8 cellular contexts compared by ENCODE assay signal in genomic region chr19:45446295-45446694, GRCh38. TPM values are rescaled to one million over a fixed set of nuclear protein-coding genes. Genes with fewer than 3 reads are reported as not detected.
DNase-seq lines count a peak whose midpoint lies in the region; ATAC-seq, FAIRE-seq and TF ChIP-seq lines count a peak whose summit lies in the region.

No MANE protein-coding gene starts in this region.

- TF ChIP-seq CTCF in astrocyte (IDR thresholded peaks at IDR 0.05; ENCODE audit: insufficient read depth, low read depth, low read length): peak; percentile 48

- no peaks in the 10 kb centered on the region for H3K27me3 ChIP-seq in astrocyte (ENCODE audit: insufficient read depth, low read length)
- H3K27me3 ChIP-seq in naive thymus-derived CD4-positive, alpha-beta T cell (ENCODE audit: control insufficient read depth in 2 of 2, insufficient read depth in 2 of 2, low read length in 2 of 2): no peaks in the 10 kb centered on the region

- no peaks in the 10 kb centered on the region for H4K20me1 ChIP-seq in astrocyte (ENCODE audit: insufficient read depth, low read length)

- intact Hi-C loops in naive thymus-derived CD4-positive, alpha-beta T cell (cut with micrococcal nuclease): loop anchor here in 1 of 2 donors (1.0 kb wide), 1 partner anchor 32 kb away; no protein-coding TSS in a partner anchor

- no peak overlapping the region for H3K9ac ChIP-seq in astrocyte (ENCODE audit: low read length)

- H3K4me3 ChIP-seq in Jurkat, Clone E6-1 (ENCODE audit: low read length): no peak overlapping the region
- H3K4me3 ChIP-seq in astrocyte (ENCODE audit: insufficient read depth, low read depth, low read length): no peak overlapping the region
- H3K4me3 ChIP-seq in naive thymus-derived CD4-positive, alpha-beta T cell (ENCODE audit: low read length): no peak overlapping the region

- no peaks in the 10 kb centered on the region for H3K79me2 ChIP-seq in astrocyte (ENCODE audit: insufficient read depth, low read length)

- H3K27ac ChIP-seq in astrocyte (ENCODE audit: low read depth, low read length): no peak overlapping the region
- H3K27ac ChIP-seq in naive thymus-derived CD4-positive, alpha-beta T cell (ENCODE audit: low read depth, low read length): no peak overlapping the region

- POLR2A ChIA-PET in naive thymus-derived CD4-positive, alpha-beta T cell (lab: Charles Lee): interaction anchor here (1.8 kb wide), 1 partner anchor 32 kb away, joined by 6 read pairs; no protein-coding TSS in a partner anchor

- CTCF ChIA-PET in naive thymus-derived CD4-positive, alpha-beta T cell (lab: Charles Lee): interaction anchor here (0.8 to 4.4 kb wide), 5 partner anchors 23 to 196 kb away, joined by 3 to 33 read pairs (median 6); no protein-coding TSS in a partner anchor

- no peaks in the 10 kb centered on the region for H3K36me3 Mint-ChIP-seq in astrocyte (ENCODE audit: low read depth, unreplicated experiment)
- H3K36me3 Mint-ChIP-seq in naive thymus-derived CD4-positive, alpha-beta T cell: no peaks in the 10 kb centered on the region

- H2AFZ ChIP-seq in astrocyte (ENCODE audit: low read depth, low read length): no peak overlapping the region

- peak overlapping the region; percentile 12 for H3K27ac Mint-ChIP-seq in astrocyte (ENCODE audit: unreplicated experiment)
- H3K27ac Mint-ChIP-seq in naive thymus-derived CD4-positive, alpha-beta T cell: peak overlapping the region in 6 of 9 donors; percentile 44 to 89 (median 64)

- peak overlapping the region; percentile 34 for H3K4me3 Mint-ChIP-seq in astrocyte (ENCODE audit: unreplicated experiment)
- peak overlapping the region in 4 of 10 donors; percentile 21 to 56 (median 31) for H3K4me3 Mint-ChIP-seq in naive thymus-derived CD4-positive, alpha-beta T cell

- no peaks in the 10 kb centered on the region for H3K36me3 ChIP-seq in astrocyte (ENCODE audit: insufficient read depth, low read length)
- H3K36me3 ChIP-seq in naive thymus-derived CD4-positive, alpha-beta T cell (ENCODE audit: control insufficient read depth in 2 of 3, insufficient read depth in 3 of 3, low read length in 3 of 3): no peaks in the 10 kb centered on the region

- peaks cover 37% of the 10 kb centered on the region for H3K4me1 ChIP-seq in astrocyte (ENCODE audit: insufficient read depth, low read length)
- H3K4me1 ChIP-seq in naive thymus-derived CD4-positive, alpha-beta T cell (ENCODE audit: control insufficient read depth in 2 of 2, insufficient read depth in 2 of 2, low read length in 2 of 2): peaks cover 29 to 34% of the 10 kb centered on the region in 2 donors

- DNase-seq in NCI-H1092 treated with DMSO at 0.1 percent for 48 hours (lab: John Stamatoyannopoulos, UW) (peak; percentile 8), NCI-H1092 (lab: John Stamatoyannopoulos, UW) (no peak), astrocyte (ENCODE audit: low read depth) (no peak), activated gamma-delta T cell (lab: John Stamatoyannopoulos, UW) (no peak), DMS79 treated with DMSO at 0.1 percent for 48 hours (lab: John Stamatoyannopoulos, UW) (no peak)
- peak; percentile 48 for DNase-seq in Jurkat, Clone E6-1 (ENCODE audit: low read depth, low spot score)
- no peak for DNase-seq in naive thymus-derived CD4-positive, alpha-beta T cell
- no peak for DNase-seq in activated CD4-positive, alpha-beta T cell treated with anti-CD3 and anti-CD28 coated beads, Interleukin-2, amount 50 U/mL, for 4 hours

- FAIRE-seq in astrocyte (lab: Jason Lieb, UNC): no peak

- H3K4me1 Mint-ChIP-seq in astrocyte (ENCODE audit: low read depth, unreplicated experiment): peaks cover 12% of the 10 kb centered on the region
- peaks cover 29 to 67% (median 56%) of the 10 kb centered on the region in 7 donors for H3K4me1 Mint-ChIP-seq in naive thymus-derived CD4-positive, alpha-beta T cell

- no peaks in the 10 kb centered on the region for H3K9me3 ChIP-seq in astrocyte (ENCODE audit: insufficient read depth, low read depth, low read length)
- H3K9me3 ChIP-seq in naive thymus-derived CD4-positive, alpha-beta T cell (ENCODE audit: control insufficient read depth in 2 of 3, low read length in 3 of 3): no peaks in the 10 kb centered on the region

- H3K4me2 ChIP-seq in astrocyte (ENCODE audit: low read length): no peak overlapping the region

- H3K9me3 Mint-ChIP-seq in astrocyte (ENCODE audit: unreplicated experiment): no peaks in the 10 kb centered on the region
- peaks cover 0 to 9% (median 0%) of the 10 kb centered on the region in 11 donors for H3K9me3 Mint-ChIP-seq in naive thymus-derived CD4-positive, alpha-beta T cell

- H3K27me3 Mint-ChIP-seq in astrocyte (ENCODE audit: low read depth, unreplicated experiment): no peaks in the 10 kb centered on the region
- peaks cover 0 to 5% (median 0%) of the 10 kb centered on the region in 5 donors for H3K27me3 Mint-ChIP-seq in naive thymus-derived CD4-positive, alpha-beta T cell

- no peak for ATAC-seq in naive thymus-derived CD4-positive, alpha-beta T cell

RNA-seq across cellular contexts. Expression of gene FOSB, which starts 21.5 kb away (rescaled TPM):
- polyA plus RNA-seq in Jurkat, Clone E6-1 (2012; ENCODE audit: insufficient read depth, insufficient read length): 1.1 TPM
- 8.2 and 13.3 TPM in 2 replicates for total RNA-seq in astrocyte
- total RNA-seq in naive thymus-derived CD4-positive, alpha-beta T cell: 1,000 to 10,000 TPM in 1 of 5 experiments, 100 to 1,000 TPM in 1, 10 to 100 TPM in 2, 1 to 10 TPM in 1; 2.1 to 1,925 (median 22.8) TPM
- 1 to 10 TPM; 3.0 to 5.3 TPM for polyA plus RNA-seq in naive thymus-derived CD4-positive, alpha-beta T cell

RNA-seq across cellular contexts. Expression of gene ERCC1, which starts 22.6 kb away (rescaled TPM):
- 125 TPM for polyA plus RNA-seq in Jurkat, Clone E6-1 (2012; ENCODE audit: insufficient read depth, insufficient read length)
- total RNA-seq in astrocyte: 67.5 and 70.4 TPM in 2 replicates
- 10 to 100 TPM; 45.1 to 88.2 (median 53.4) TPM for total RNA-seq in naive thymus-derived CD4-positive, alpha-beta T cell
- 10 to 100 TPM; 31.7 to 32.7 TPM for polyA plus RNA-seq in naive thymus-derived CD4-positive, alpha-beta T cell

RNA-seq across cellular contexts. Expression of gene POLR1G, which starts 39.9 kb away (rescaled TPM):
- 16.2 TPM for polyA plus RNA-seq in Jurkat, Clone E6-1 (2012; ENCODE audit: insufficient read depth, insufficient read length)
- total RNA-seq in astrocyte: 10.9 and 12.8 TPM in 2 replicates
- total RNA-seq in naive thymus-derived CD4-positive, alpha-beta T cell: 1 to 10 TPM in 4 of 5 experiments, under 1 TPM in 1; 0.45 to 8.2 (median 4.7) TPM
- polyA plus RNA-seq in naive thymus-derived CD4-positive, alpha-beta T cell: 1 to 10 TPM; 5.1 to 5.4 TPM

RNA-seq across cellular contexts. Expression of gene PPP1R13L, which starts 41.4 kb away (rescaled TPM):
- 17.7 TPM for polyA plus RNA-seq in Jurkat, Clone E6-1 (2012; ENCODE audit: insufficient read depth, insufficient read length)
- total RNA-seq in astrocyte: 56.6 and 56.7 TPM in 2 replicates
- total RNA-seq in naive thymus-derived CD4-positive, alpha-beta T cell: 10 to 100 TPM in 3 of 5 experiments, 1 to 10 TPM in 2; 2.9 to 24.4 (median 11.1) TPM
- under 1 TPM; 0.56 to 0.61 TPM for polyA plus RNA-seq in naive thymus-derived CD4-positive, alpha-beta T cell

RNA-seq across cellular contexts. Expression of gene RTN2, which starts 50.6 kb away (rescaled TPM):
- 3.5 TPM for polyA plus RNA-seq in Jurkat, Clone E6-1 (2012; ENCODE audit: insufficient read depth, insufficient read length)
- total RNA-seq in astrocyte: 29.1 and 35.3 TPM in 2 replicates
- total RNA-seq in naive thymus-derived CD4-positive, alpha-beta T cell: 1 to 10 TPM in 4 of 5 experiments, under 1 TPM in 1; 0.86 to 3.1 (median 2.4) TPM
- polyA plus RNA-seq in naive thymus-derived CD4-positive, alpha-beta T cell: under 1 TPM; 0.30 to 0.37 TPM

Comparison
In these comparisons a context has a peak if more than half of its experiments do, and no peak if none do; other contexts are left out.
1. DNase-seq: peak in NCI-H1092 treated with DMSO at 0.1 percent for 48 hours (single experiment) and Jurkat, Clone E6-1 (single experiment); none in NCI-H1092 (single experiment), astrocyte (single experiment), naive thymus-derived CD4-positive, alpha-beta T cell (0 of 9), activated gamma-delta T cell (single experiment), DMS79 treated with DMSO at 0.1 percent for 48 hours (single experiment) and activated CD4-positive, alpha-beta T cell treated with anti-CD3 and anti-CD28 coated beads, Interleukin-2, amount 50 U/mL, for 4 hours (0 of 2).